8 cellular contexts compared by ENCODE assay signal in the genomic region with DNA sequence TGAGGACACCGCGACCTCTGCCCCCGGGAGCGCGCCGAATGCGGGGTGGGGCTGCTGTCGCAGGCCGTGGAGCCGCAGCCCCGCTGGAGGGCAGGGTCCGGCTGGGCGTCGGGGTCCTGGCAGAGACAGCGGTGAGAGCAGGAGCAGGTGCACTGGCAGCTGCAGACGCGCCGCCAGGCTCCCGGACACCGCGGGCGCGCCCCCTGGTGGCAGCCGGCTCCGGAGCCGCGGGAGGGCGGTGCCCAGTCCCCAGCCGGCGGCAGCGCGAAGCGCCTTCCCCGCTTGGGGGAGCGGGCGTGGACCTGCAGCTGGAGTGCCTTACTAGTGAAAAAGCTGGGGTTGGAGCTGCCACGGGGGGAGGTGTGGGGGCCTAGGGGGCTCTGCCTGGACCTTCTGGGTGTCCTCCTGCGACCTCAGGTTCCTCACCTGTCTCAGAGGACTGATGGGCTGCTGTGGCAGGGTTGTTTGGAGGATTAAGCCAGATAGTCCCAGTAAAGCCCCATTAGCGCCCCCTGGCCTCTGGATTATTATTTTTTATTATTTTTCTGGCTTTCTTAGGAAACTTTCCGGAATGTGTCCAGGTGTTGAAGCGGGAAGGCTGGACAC.
DNase-seq lines count a peak whose midpoint lies in the region; ATAC-seq and TF ChIP-seq lines count a peak whose summit lies in the region.
"Not testable (repeated sequence)": the region's sequence is repeated elsewhere in the genome, so short reads cannot be mapped to it uniquely, and the experiment has no call there.

No MANE protein-coding gene starts in this region.

- intact Hi-C loops in CD14-positive monocyte (cut with micrococcal nuclease) = loop anchor here in 1 of 2 donors (10.0 kb wide), 1 partner anchor 647 kb away; no protein-coding TSS in a partner anchor

- not testable (repeated sequence) for H4K91ac ChIP-seq in mesenchymal stem cell (ENCODE audit: low read length)

- not testable (repeated sequence) for H3K23ac ChIP-seq in mesenchymal stem cell (ENCODE audit: low read length in 2 of 2)

- not testable (repeated sequence) for H3K36me3 ChIP-seq in mesenchymal stem cell (ENCODE audit: control insufficient read depth in 1 of 2, insufficient read depth in 2 of 2, low read depth in 1 of 2, low read length in 2 of 2)

- H3K79me1 ChIP-seq in mesenchymal stem cell (replicated peaks; ENCODE audit: low read length, poor library complexity, severe bottlenecking) = not testable (repeated sequence)

- H3K4me3 Mint-ChIP-seq in CD14-positive monocyte (peak overlapping the region; percentile 46 to 69), endothelial cell (ENCODE audit: unreplicated experiment) (peak overlapping the region; percentile 88)

- H3K14ac ChIP-seq in mesenchymal stem cell (ENCODE audit: low read length in 2 of 2) = not testable (repeated sequence)

- H2AK5ac ChIP-seq in mesenchymal stem cell (ENCODE audit: low read length, severe bottlenecking) = not testable (repeated sequence)

- not testable (repeated sequence) for H3K36me3 Mint-ChIP-seq in CD14-positive monocyte; endothelial cell (ENCODE audit: low read depth, unreplicated experiment)

- not testable (repeated sequence) for H2BK12ac ChIP-seq in mesenchymal stem cell (ENCODE audit: low read length in 2 of 2)

- H3K4me1 ChIP-seq in mesenchymal stem cell (ENCODE audit: control insufficient read depth, insufficient read depth, low read depth, low read length) = not testable (repeated sequence)

- not testable (repeated sequence) for H3K9me3 Mint-ChIP-seq in CD14-positive monocyte; endothelial cell (ENCODE audit: unreplicated experiment)

- not testable (repeated sequence) for H3K9me3 ChIP-seq in mesenchymal stem cell (ENCODE audit: control insufficient read depth, low read length)

- not testable (repeated sequence) for H3K4ac ChIP-seq in mesenchymal stem cell (ENCODE audit: low read depth in 1 of 2, low read length in 2 of 2)

- DNase-seq in CD14-positive monocyte (ENCODE audit: low spot score) = not testable (repeated sequence)
- DNase-seq in NCI-H774 (lab: John Stamatoyannopoulos, UW) (peak; percentile 5), activated T-cell treated with anti-CD3 and anti-CD28 coated beads for 24 hours (ENCODE audit: low read depth) (peak; percentile 77), endothelial cell (ENCODE audit: low spot score) (peak; percentile 93), mesenchymal stem cell (peak; percentile 63)
- peak; percentile 55 for DNase-seq in stimulated activated CD8-positive, alpha-beta memory T cell treated with anti-CD3 and anti-CD28 coated beads, Interleukin-12 subunit alpha, Interleukin-12 subunit beta, amount 100 ng/mL, for 24 hours (ENCODE audit: extremely low read depth)

- not testable (repeated sequence) for H4K8ac ChIP-seq in mesenchymal stem cell (ENCODE audit: low read length)

- H3K4me1 Mint-ChIP-seq in CD14-positive monocyte; endothelial cell (ENCODE audit: unreplicated experiment): not testable (repeated sequence)

- H3K4me3 ChIP-seq in mesenchymal stem cell (ENCODE audit: insufficient read depth in 1 of 2, low read depth in 1 of 2, low read length in 2 of 2) = peak overlapping the region in 1 of 2 experiments; percentile 75

- not testable (repeated sequence) for H2AFZ ChIP-seq in mesenchymal stem cell (ENCODE audit: low read depth, low read length)

- H3K4me2 ChIP-seq in mesenchymal stem cell (ENCODE audit: low read length, poor library complexity, severe bottlenecking) = peak overlapping the region; percentile 74

- H2BK120ac ChIP-seq in mesenchymal stem cell (ENCODE audit: low read depth, low read length) = not testable (repeated sequence)

- TF ChIP-seq CTCF in CD14-positive monocyte (IDR thresholded peaks at IDR 0.05) (peak; percentile 74), endothelial cell (IDR thresholded peaks at IDR 0.05; ENCODE audit: unreplicated experiment) (peak; percentile 82)

- 1% methylated on average over 10 of the region's 41 CpGs for WGBS in mesenchymal stem cell

- H2BK5ac ChIP-seq in mesenchymal stem cell (ENCODE audit: low read depth, low read length, poor library complexity, severe bottlenecking) = not testable (repeated sequence)

- H3K27me3 ChIP-seq in mesenchymal stem cell (ENCODE audit: control insufficient read depth in 1 of 2, insufficient read depth in 1 of 2, low read length in 2 of 2) = not testable (repeated sequence)

- peak overlapping the region in 1 of 7 donors; percentile 50 for H3K27ac Mint-ChIP-seq in CD14-positive monocyte
- H3K27ac Mint-ChIP-seq in endothelial cell (ENCODE audit: unreplicated experiment) = not testable (repeated sequence)

- H3K9ac ChIP-seq in mesenchymal stem cell (ENCODE audit: low read length) = peak overlapping the region; percentile 53

- H3K18ac ChIP-seq in mesenchymal stem cell (ENCODE audit: low read depth in 1 of 2, low read length in 2 of 2) = not testable (repeated sequence)

- ATAC-seq in GM19395 (IDR thresholded peaks at IDR 0.05; ENCODE audit: unreplicated experiment) = peak; percentile 92
- peak; percentile 66 for ATAC-seq in HG03378 (IDR thresholded peaks at IDR 0.05; ENCODE audit: unreplicated experiment)

- peaks cover 11 to 21% (median 12%) of the 10 kb centered on the region in 3 donors for H3K27me3 Mint-ChIP-seq in CD14-positive monocyte (ENCODE audit: low read depth in 3 of 3)
- not testable (repeated sequence) for H3K27me3 Mint-ChIP-seq in endothelial cell (ENCODE audit: unreplicated experiment)

- H2BK15ac ChIP-seq in mesenchymal stem cell (ENCODE audit: low read depth, poor library complexity, severe bottlenecking) = not testable (repeated sequence)

- H3K27ac ChIP-seq in mesenchymal stem cell (ENCODE audit: low read length, poor library complexity, severe bottlenecking) = not testable (repeated sequence)
